23 cellular contexts compared by ENCODE assay signal in the genomic region with DNA sequence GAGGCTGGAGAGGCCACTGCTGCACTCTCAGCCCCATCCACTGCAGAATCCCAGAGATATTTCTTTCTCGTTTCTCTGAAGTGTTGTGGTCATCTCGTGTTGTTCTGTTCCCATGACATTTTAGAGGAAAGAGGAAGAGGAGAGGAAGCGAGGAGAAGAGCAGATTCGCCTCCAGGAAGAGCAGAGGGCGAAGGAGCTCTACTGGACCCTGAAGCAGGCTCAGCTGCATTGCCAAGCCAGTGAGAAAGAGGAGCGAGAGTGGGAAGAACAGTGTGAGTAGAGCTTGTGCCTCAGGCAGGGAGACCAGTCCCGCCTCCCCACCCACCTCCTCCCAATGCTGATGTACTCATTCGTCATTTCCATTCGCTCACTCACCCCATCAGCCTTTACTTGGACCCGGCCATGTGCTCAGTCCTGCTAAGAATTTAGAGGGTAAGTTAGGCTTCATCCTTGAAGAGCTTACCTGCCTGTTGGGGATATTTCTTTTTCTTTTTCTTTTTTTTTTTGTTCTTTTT. TPM values are rescaled to one million over a fixed set of nuclear protein-coding genes. Genes with fewer than 3 reads are reported as not detected.
"Had no signal": no experiment of that assay in that cellular context is flagged by ENCODE, and none has a peak within 500 bp of the region (broad histone marks: within the 10 kb centered on the region; RNA-seq: fewer than 3 reads in every experiment).

No MANE protein-coding gene starts in this region.

- H2AFZ ChIP-seq: parathyroid adenoma had no signal

- H3K9me3 ChIP-seq: mucosa of descending colon, testis had no signal

- H3K79me2 ChIP-seq: parathyroid adenoma had no signal

- H3K27ac ChIP-seq: foreskin keratinocyte, parathyroid adenoma, testis had no signal

- H3K4me1 ChIP-seq: parathyroid adenoma, testis had no signal

- H3K27me3 ChIP-seq: foreskin keratinocyte, testis had no signal

- H3K9ac ChIP-seq: parathyroid adenoma had no signal

- ATAC-seq: activated naive CD8-positive, alpha-beta T cell treated with anti-CD3 and anti-CD28 coated beads, Interleukin-2, amount 50 U/mL, for 24 hours; foreskin keratinocyte; mucosa of descending colon; sciatic nerve had no signal

- DNase-seq: activated CD4-positive, alpha-beta T cell treated with anti-CD3 and anti-CD28 coated beads for 4 hours; activated CD4-positive, alpha-beta T cell treated with anti-CD3 and anti-CD28 coated beads, Interleukin-2, amount 50 U/mL, for 48 hours; activated CD4-positive, CD25-positive, alpha-beta regulatory T cell; activated gamma-delta T cell; activated naive CD4-positive, alpha-beta T cell treated with anti-CD3 and anti-CD28 coated beads, Interleukin-2, amount 50 U/mL, for 16 hours; activated naive CD8-positive, alpha-beta T cell treated with anti-CD3 and anti-CD28 coated beads, Interleukin-2, amount 50 U/mL, for 24 hours; activated T-cell treated with anti-CD3 and anti-CD28 coated beads for 4 hours; effector CD8-positive, alpha-beta T cell; foreskin keratinocyte; mesenchymal stem cell; mucosa of descending colon; nephron progenitor cell; nucleus accumbens; stimulated activated CD4-positive, alpha-beta T cell treated with anti-CD3 and anti-CD28 coated beads, Interleukin-2, amount 100 ng/mL, for 48 hours; stimulated activated CD8-positive, alpha-beta memory T cell treated with anti-CD3 and anti-CD28 coated beads, Interleukin-4, amount 100 ng/mL, for 48 hours; stimulated activated naive CD4-positive, alpha-beta T cell; T1000; testis; trophoblast cell had no signal

- H3K4me3 ChIP-seq: mucosa of descending colon, testis had no signal

RNA-seq across cellular contexts. Expression of gene SH2D4B, which starts 50.9 kb away (rescaled TPM):
- total RNA-seq: cardiac septum, foreskin keratinocyte, mucosa of descending colon had no signal
- polyA plus RNA-seq: foreskin keratinocyte, liver had no signal
